In the genomic region with DNA sequence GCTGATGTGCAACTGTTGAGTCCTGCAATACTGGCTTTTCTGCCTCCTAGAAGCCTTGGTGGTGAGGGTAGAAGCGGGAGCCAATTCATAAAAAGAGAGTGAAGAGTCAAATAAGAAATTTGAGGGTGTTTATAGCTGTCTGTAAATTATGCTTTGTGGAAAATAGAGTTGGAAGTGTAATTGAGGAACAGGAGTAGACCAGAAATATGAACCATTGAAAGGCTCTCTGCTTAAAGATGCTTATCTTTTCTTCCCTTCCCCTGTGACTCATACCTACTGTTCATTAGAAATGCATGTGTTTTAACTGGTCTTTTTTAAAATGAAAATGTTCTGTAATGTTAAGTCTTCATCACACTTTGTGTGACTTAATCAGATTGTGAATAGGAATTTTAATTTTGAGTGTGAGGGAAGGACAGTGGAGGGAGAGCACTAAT, we compare ENCODE assay signal across 10 cellular contexts.
A peak's percentile ranks its signal among the peaks of the same experiment; 100 is the strongest.
DNase-seq lines count a peak whose midpoint lies in the region; ATAC-seq, FAIRE-seq and TF ChIP-seq lines count a peak whose summit lies in the region.
"Had no signal": no experiment of that assay in that cellular context is flagged by ENCODE, and none has a peak within 500 bp of the region (broad histone marks: within the 10 kb centered on the region; RNA-seq: fewer than 3 reads in every experiment).

No MANE protein-coding gene starts in this region.

- H4K91ac ChIP-seq in H1 (replicated peaks; ENCODE audit: insufficient read length, low read length) = no peak overlapping the region

- FAIRE-seq in H1 (lab: Jason Lieb, UNC) = no peak

- no peak overlapping the region for H3K9ac ChIP-seq in H1 (replicated peaks in 1 of 4; ENCODE audit: extremely low read depth in 1 of 4, low read depth in 3 of 4, low read length in 3 of 4)

- H3K23ac ChIP-seq in H1 (ENCODE audit: insufficient read length) = no peak overlapping the region

- no peak overlapping the region for H4K5ac ChIP-seq in H1 (ENCODE audit: insufficient read length, low read depth, low read length)

- peaks cover 47% of the 10 kb centered on the region for H3K4me1 Mint-ChIP-seq in activated T-cell treated with anti-CD3 and anti-CD28 coated beads, Interleukin-2, amount 50 U/mL, for 72 hours (ENCODE audit: low read depth)
- peaks cover 34 to 73% (median 50%) of the 10 kb centered on the region in 4 donors for H3K4me1 Mint-ChIP-seq in naive thymus-derived CD8-positive, alpha-beta T cell

- H3K56ac ChIP-seq in H1 (replicated peaks; ENCODE audit: insufficient read length, low read depth, low read length) = no peak overlapping the region

- ATAC-seq in activated T-cell treated with anti-CD3 and anti-CD28 coated beads, Interleukin-2, amount 50 U/mL, for 72 hours (replicated peaks in 1 of 2) = peak; percentile 62 to 63
- ATAC-seq in stimulated activated naive CD8-positive, alpha-beta T cell treated with anti-CD3 and anti-CD28 coated beads, Interleukin-15, Interleukin-2, amounts not matched to agents 100 U/mL and 50 U/mL, for 24 hours = peak; percentile 51
- ATAC-seq in naive thymus-derived CD8-positive, alpha-beta T cell = no peak

- H3K27me3 Mint-ChIP-seq in activated T-cell treated with anti-CD3 and anti-CD28 coated beads, Interleukin-2, amount 50 U/mL, for 72 hours (ENCODE audit: low read depth) = no peaks in the 10 kb centered on the region
- no peaks in the 10 kb centered on the region for H3K27me3 Mint-ChIP-seq in naive thymus-derived CD8-positive, alpha-beta T cell

- CTCF ChIA-PET in RWPE1 (lab: Yijun Ruan, JAX) = interaction anchor here (0.6 kb wide), 1 partner anchor 334 kb away, joined by 3 read pairs; no protein-coding TSS in a partner anchor
- CTCF ChIA-PET in H1 (lab: Charles Lee; ENCODE audit: partially characterized antibody) = interaction anchor here (1.3 kb wide), 1 partner anchor 10 kb away, joined by 3 read pairs; no protein-coding TSS in a partner anchor

- POLR2A ChIA-PET in RWPE1 (lab: Yijun Ruan, JAX; ENCODE audit: low non-redundant PET) = no interaction called here
- POLR2A ChIA-PET in H1 (lab: Charles Lee; ENCODE audit: partially characterized antibody) = interaction anchor here (0.7 to 1.1 kb wide), 5 partner anchors 9 to 138 kb away, joined by 3 read pairs; no protein-coding TSS in a partner anchor
- POLR2A ChIA-PET in naive thymus-derived CD8-positive, alpha-beta T cell (lab: Charles Lee) = no interaction called here

- H3K9me3 Mint-ChIP-seq in activated T-cell treated with anti-CD3 and anti-CD28 coated beads, Interleukin-2, amount 50 U/mL, for 72 hours = peaks cover 5 to 6% of the 10 kb centered on the region in 2 donors
- H3K9me3 Mint-ChIP-seq in naive thymus-derived CD8-positive, alpha-beta T cell = peaks cover 0 to 4% (median 0%) of the 10 kb centered on the region in 9 donors

- TF ChIP-seq EP300 in H1 (IDR thresholded peaks at IDR 0.05; ENCODE audit: borderline replicate concordance in 1 of 2, low read depth in 2 of 2, low read length in 2 of 2) = no peak

- peak overlapping the region; percentile 9 to 12 for H3K4me3 Mint-ChIP-seq in activated T-cell treated with anti-CD3 and anti-CD28 coated beads, Interleukin-2, amount 50 U/mL, for 72 hours
- peak overlapping the region in 1 of 10 donors; percentile 33 for H3K4me3 Mint-ChIP-seq in naive thymus-derived CD8-positive, alpha-beta T cell

- no peaks in the 10 kb centered on the region; a peak in 2 of 8 replicates for H3K36me3 ChIP-seq in H1 (ENCODE audit: control insufficient read depth in 2 of 4, insufficient read depth in 4 of 4, low read length in 3 of 4)

- peaks cover 0 to 2% of the 10 kb centered on the region in 2 experiments for H4K20me1 ChIP-seq in H1 (replicated peaks in 1 of 2; ENCODE audit: control insufficient read depth in 1 of 2, insufficient read depth in 2 of 2, low read length in 2 of 2)

- 77% methylated on average over 1 of the region's 1 CpG; no CpG with 5 or more reads in 1 of the 2 experiments for WGBS in H1 (ENCODE audit: extremely low coverage in 1 of 2, insufficient coverage in 1 of 2, insufficient read length in 1 of 2, insufficient replicate concordance in 2 of 2, low coverage in 1 of 2, low lambda C conversion rate in 2 of 2, missing lambda C conversion rate in 1 of 2), 2 experiments

- no peak overlapping the region; the same call in 1 of the 2 replicates for H3K18ac ChIP-seq in H1 (ENCODE audit: extremely low read depth, low read length)

- TF ChIP-seq CTCF in RWPE1 (conservative IDR thresholded peaks at IDR 0.05; ENCODE audit: low read depth) (no peak), H1 (IDR thresholded peaks at IDR 0.05; ENCODE audit: control extremely low read depth in 1 of 3, insufficient read depth in 1 of 3, low read depth in 1 of 3, low read length in 3 of 3) (no peak)

- H2AFZ ChIP-seq in H1 (ENCODE audit: low read length) = no peak overlapping the region

- H3K14ac ChIP-seq in H1 (ENCODE audit: insufficient read length) = no peak overlapping the region

- peaks cover 0 to 21% of the 10 kb centered on the region in 2 experiments; a peak in 3 of 4 replicates for H3K79me2 ChIP-seq in H1 (ENCODE audit: control insufficient read depth in 1 of 2, insufficient read depth in 2 of 2, low read length in 2 of 2)

- 0 out of 4 replicates have a peak, but pooled peaks cover 0 to 3% of the 10 kb centered on the region in 2 experiments for H3K9me3 ChIP-seq in H1 (ENCODE audit: insufficient read depth in 2 of 2, low read depth in 1 of 2, low read length in 1 of 2)

- no peaks in the 10 kb centered on the region for H3K23me2 ChIP-seq in H1 (ENCODE audit: low read depth, low read length)

- H2BK5ac ChIP-seq in H1 (ENCODE audit: low read depth, low read length) = no peak overlapping the region

- no peaks in the 10 kb centered on the region for H3K79me1 ChIP-seq in H1 (ENCODE audit: low read depth, low read length)

- H3K27me3 ChIP-seq in H1 (replicated peaks in 1 of 4; ENCODE audit: control insufficient read depth in 3 of 4, extremely low read depth in 1 of 4, insufficient read depth in 3 of 4, low read length in 3 of 4) = no peaks in the 10 kb centered on the region

- H3K27ac ChIP-seq in RWPE1 (no peak overlapping the region), H1 (ENCODE audit: low read depth, low read length) (no peak overlapping the region)
- H3K27ac ChIP-seq: C4-2B had no signal

- H3K4me3 ChIP-seq in H1 (ENCODE audit: extremely low read depth in 1 of 4, insufficient read depth in 2 of 4, low read depth in 3 of 4, low read length in 4 of 4) = no peak overlapping the region

- no peak overlapping the region for H2BK12ac ChIP-seq in H1 (ENCODE audit: low read depth, low read length)

- no peak overlapping the region for H4K8ac ChIP-seq in H1 (ENCODE audit: extremely low read depth, insufficient read depth, low read length)

- TF ChIP-seq POLR2A in H1 (IDR thresholded peaks at IDR 0.05; ENCODE audit: control extremely low read depth in 1 of 2, low read depth in 2 of 2, low read length in 2 of 2) = no peak

- H3K4me2 ChIP-seq in H1 (ENCODE audit: insufficient read depth in 1 of 2, low read depth in 2 of 2, low read length in 2 of 2) = peak overlapping the region in 1 of 2 experiments; percentile 9; a peak in 2 of 4 replicates

- H2BK20ac ChIP-seq in H1 (ENCODE audit: low read length) = no peak overlapping the region

- peak overlapping the region; percentile 51 for H3K27ac Mint-ChIP-seq in activated T-cell treated with anti-CD3 and anti-CD28 coated beads, Interleukin-2, amount 50 U/mL, for 72 hours
- H3K27ac Mint-ChIP-seq in naive thymus-derived CD8-positive, alpha-beta T cell = peak overlapping the region in 5 of 10 donors; percentile 24 to 71 (median 35)

- H3K36me3 Mint-ChIP-seq in activated T-cell treated with anti-CD3 and anti-CD28 coated beads, Interleukin-2, amount 50 U/mL, for 72 hours (ENCODE audit: insufficient read depth in 2 of 2) = peaks cover 15 to 19% of the 10 kb centered on the region in 2 donors
- peaks cover 6 to 45% (median 37%) of the 10 kb centered on the region in 3 donors for H3K36me3 Mint-ChIP-seq in naive thymus-derived CD8-positive, alpha-beta T cell

- no peak overlapping the region for H2BK120ac ChIP-seq in H1 (replicated peaks; ENCODE audit: low read depth, low read length)

- no peak overlapping the region for H2BK15ac ChIP-seq in H1 (ENCODE audit: low read length)

- no peak overlapping the region for H2AK5ac ChIP-seq in H1 (ENCODE audit: low read depth, low read length)

- no peak for TF ChIP-seq RAD21 in H1 (IDR thresholded peaks at IDR 0.05 in 1 of 2, conservative IDR thresholded peaks at IDR 0.05 in 1 of 2; ENCODE audit: low read depth in 2 of 2, low read length in 2 of 2)

- H3K4me1 ChIP-seq in H1 (replicated peaks in 1 of 4; ENCODE audit: control insufficient read depth in 3 of 4, insufficient read depth in 4 of 4, low read length in 3 of 4) = peaks cover 2 to 23% (median 9%) of the 10 kb centered on the region in 4 experiments; a peak in 6 of 7 replicates

- peak overlapping the region; percentile 90 for H3K4ac ChIP-seq in H1 (replicated peaks; ENCODE audit: insufficient read length, low read depth, low read length)

- DNase-seq in activated T-cell treated with anti-CD3 and anti-CD28 coated beads, Interleukin-2, amount 50 U/mL, for 72 hours = no peak
- no peak for DNase-seq in activated T-cell treated with anti-CD3 and anti-CD28 coated beads, Interleukin-2, amount 50 U/mL, for 48 hours
- DNase-seq in RWPE1 (ENCODE audit: low spot score) (peak; percentile 17), H1 (ENCODE audit: low read depth in 1 of 2, low spot score in 2 of 2) (no peak), cortex of kidney (lab: John Stamatoyannopoulos, UW) (no peak), NCI-H345 treated with DMSO at 0.1 percent for 48 hours (lab: John Stamatoyannopoulos, UW; ENCODE audit: unreplicated experiment) (no peak)
- DNase-seq in stimulated activated naive CD8-positive, alpha-beta T cell treated with anti-CD3 and anti-CD28 coated beads, Interleukin-15, Interleukin-2, amounts not matched to agents 100 U/mL and 50 U/mL, for 24 hours = no peak
- no peak for DNase-seq in naive thymus-derived CD8-positive, alpha-beta T cell
- DNase-seq: stimulated activated CD4-positive, alpha-beta T cell treated with anti-CD3 and anti-CD28 coated beads, Interleukin-2, amount 100 ng/mL, for 24 hours had no signal

TF ChIP-seq in H1, 55 proteins besides CTCF, POLR2A, EP300 and RAD21:
- TF ChIP-seq CHD2 (IDR thresholded peaks at IDR 0.05; ENCODE audit: low read length) (no peak), SP2 (IDR thresholded peaks at IDR 0.05; ENCODE audit: low read length) (no peak), CREB1 (IDR thresholded peaks at IDR 0.05) (no peak), ZNF274 (IDR thresholded peaks at IDR 0.05; ENCODE audit: borderline replicate concordance, extremely low read depth, low read length) (no peak), FOSL1 (IDR thresholded peaks at IDR 0.05; ENCODE audit: insufficient read depth, low read depth, low read length) (no peak), JUN (IDR thresholded peaks at IDR 0.05; ENCODE audit: low read depth, low read length) (no peak)

Comparison
In these comparisons a context has a peak if more than half of its experiments do, and no peak if none do; other contexts are left out.
1. ATAC-seq: peak in activated T-cell treated with anti-CD3 and anti-CD28 coated beads, Interleukin-2, amount 50 U/mL, for 72 hours (2 of 2) and stimulated activated naive CD8-positive, alpha-beta T cell treated with anti-CD3 and anti-CD28 coated beads, Interleukin-15, Interleukin-2, amounts not matched to agents 100 U/mL and 50 U/mL, for 24 hours (single experiment); none in naive thymus-derived CD8-positive, alpha-beta T cell (0 of 2).